29 cellular contexts compared by ENCODE assay signal in genomic region chr2:70962885-70963878, GRCh38. TPM values are rescaled to one million over a fixed set of nuclear protein-coding genes. Genes with fewer than 3 reads are reported as not detected.
DNase-seq lines count a peak whose midpoint lies in the region; ATAC-seq and TF ChIP-seq lines count a peak whose summit lies in the region.
"Had no signal": no experiment of that assay in that cellular context is flagged by ENCODE, and none has a peak within 500 bp of the region (broad histone marks: within the 10 kb centered on the region; RNA-seq: fewer than 3 reads in every experiment).

No MANE protein-coding gene starts in this region.

- H3K9ac ChIP-seq in colonic mucosa (ENCODE audit: low read depth in 2 of 2, low read length in 2 of 2) (no peak overlapping the region), neuronal stem cell (ENCODE audit: low read depth, low read length, poor library complexity) (no peak overlapping the region)

- H2BK15ac ChIP-seq in neuronal stem cell (ENCODE audit: low read length) = no peak overlapping the region

- no peak overlapping the region for H2AFZ ChIP-seq in neuronal stem cell (ENCODE audit: low read length)

- H2BK5ac ChIP-seq in neuronal stem cell (ENCODE audit: low read length) = no peak overlapping the region

- H3K4me1 ChIP-seq in right atrium auricular region (peaks cover 0 to 8% of the 10 kb centered on the region in 2 donors), colonic mucosa (no peaks in the 10 kb centered on the region), neuronal stem cell (ENCODE audit: control insufficient read depth in 2 of 2, insufficient read depth in 1 of 2, low read depth in 1 of 2, low read length in 2 of 2) (peaks cover 0 to 3% of the 10 kb centered on the region in 2 donors)

- peak overlapping the region; percentile 22 for H3K14ac ChIP-seq in neuronal stem cell (ENCODE audit: low read length)

- WGBS in neuronal stem cell (ENCODE audit: extremely low coverage in 2 of 2, insufficient read length in 2 of 2, insufficient replicate concordance in 1 of 2), 2 donors = no CpG with 5 or more reads among the region's 18 CpGs

- H3K27ac ChIP-seq in right atrium auricular region (no peak overlapping the region), colonic mucosa (no peak overlapping the region), neuronal stem cell (replicated peaks; ENCODE audit: low read length) (no peak overlapping the region)
- H3K27ac ChIP-seq: dorsolateral prefrontal cortex, epithelial cell of prostate, heart left ventricle, left lung, Peyer's patch, sigmoid colon, SJSA1 had no signal

- DNase-seq in right atrium auricular region (ENCODE audit: low spot score) (peak; percentile 48), Right ventricle myocardium superior (no peak), colonic mucosa (peak; percentile 6), neuronal stem cell (ENCODE audit: low spot score) (no peak), T-helper 1 cell (no peak), NCI-H82 (lab: John Stamatoyannopoulos, UW) (no peak)
- DNase-seq: activated naive CD4-positive, alpha-beta T cell; central memory CD4-positive, alpha-beta T cell; GDM1; IMR-90; midbrain; NCI-H1417 treated with DMSO at 0.1 percent for 48 hours; NCI-H2107; nephron progenitor cell; NK-92 treated with Interleukin-12 subunit alpha and Interleukin-12 subunit beta, amount 100 ng/mL, for 24 hours; Peyer's patch; sigmoid colon had no signal

- peaks cover 0 to 5% of the 10 kb centered on the region in 2 donors for H3K27me3 ChIP-seq in right atrium auricular region
- H3K27me3 ChIP-seq in colonic mucosa = peaks cover 3% of the 10 kb centered on the region
- H3K27me3 ChIP-seq in neuronal stem cell (ENCODE audit: control insufficient read depth in 3 of 3, insufficient read depth in 3 of 3, low read depth in 1 of 3, low read length in 3 of 3) = peaks cover 0 to 25% (median 7%) of the 10 kb centered on the region in 3 experiments

- H4K8ac ChIP-seq in neuronal stem cell (ENCODE audit: low read depth, low read length) = no peak overlapping the region

- H3K79me1 ChIP-seq in neuronal stem cell (ENCODE audit: low read depth, low read length) = no peaks in the 10 kb centered on the region

- TF ChIP-seq CTCF in right atrium auricular region (IDR thresholded peaks at IDR 0.05) (no peak), colonic mucosa (IDR thresholded peaks at IDR 0.05) (no peak)

- no peak overlapping the region for H3K18ac ChIP-seq in neuronal stem cell (ENCODE audit: low read length)

- H3K4me3 ChIP-seq in right atrium auricular region (no peak overlapping the region), colonic mucosa (no peak overlapping the region), neuronal stem cell (ENCODE audit: low read length in 2 of 2) (no peak overlapping the region)
- H3K4me3 ChIP-seq: dorsolateral prefrontal cortex, heart left ventricle, left lung, Peyer's patch, sigmoid colon, SJSA1 had no signal

- H4K91ac ChIP-seq in neuronal stem cell (ENCODE audit: low read depth, low read length, poor library complexity) = no peak overlapping the region

- H3K9me3 ChIP-seq in right atrium auricular region (no peaks in the 10 kb centered on the region), colonic mucosa (no peaks in the 10 kb centered on the region), neuronal stem cell (replicated peaks in 1 of 2; ENCODE audit: control insufficient read depth in 2 of 2, insufficient read depth in 1 of 2, low read depth in 1 of 2, low read length in 2 of 2) (no peaks in the 10 kb centered on the region)
- H3K9me3 ChIP-seq: heart left ventricle, left lung, Peyer's patch, sigmoid colon, SJSA1 had no signal

- intact Hi-C loops in Right ventricle myocardium superior (cut with DNase I) (no loop called here), colonic mucosa (cut with DNase I) (no loop called here)

- ATAC-seq in Right ventricle myocardium superior (ENCODE audit: poor library complexity) (no peak), HG03196 (IDR thresholded peaks at IDR 0.05; ENCODE audit: unreplicated experiment) (no peak)
- ATAC-seq: CD8-positive, alpha-beta T cell; HCT116; left lung had no signal

- H2AK5ac ChIP-seq in neuronal stem cell (ENCODE audit: low read depth, low read length) = no peak overlapping the region

- H2BK120ac ChIP-seq in neuronal stem cell (ENCODE audit: low read depth, low read length) = no peak overlapping the region

- no peaks in the 10 kb centered on the region for H3K36me3 ChIP-seq in right atrium auricular region
- no peaks in the 10 kb centered on the region for H3K36me3 ChIP-seq in colonic mucosa
- no peaks in the 10 kb centered on the region for H3K36me3 ChIP-seq in neuronal stem cell (replicated peaks in 1 of 2; ENCODE audit: control insufficient read depth in 2 of 2, insufficient read depth in 2 of 2, low read length in 2 of 2)
- H3K36me3 ChIP-seq: heart left ventricle, left lung, Peyer's patch, sigmoid colon, SJSA1 had no signal

- no peak overlapping the region for H2BK12ac ChIP-seq in neuronal stem cell (ENCODE audit: low read length)

- no peak overlapping the region for H3K4ac ChIP-seq in neuronal stem cell (ENCODE audit: low read length)

- no peak overlapping the region for H3K4me2 ChIP-seq in neuronal stem cell (ENCODE audit: insufficient read depth, low read length, poor library complexity, severe bottlenecking)

- peak overlapping the region; percentile 61 for H3K23ac ChIP-seq in neuronal stem cell (ENCODE audit: low read depth, low read length, poor library complexity)

RNA-seq across cellular contexts. Expression of gene ANKRD53, which starts 15.2 kb away (rescaled TPM):
- 1 to 10 TPM in 1 of 2 donors, under 1 TPM in 1; 0.78 to 1.7 TPM for total RNA-seq in right atrium auricular region
- total RNA-seq in Right ventricle myocardium superior = 0.30 TPM
- under 1 TPM in 1 of 2 donors, not detected in 1; 0.40 TPM for total RNA-seq in colonic mucosa
- polyA plus RNA-seq in neuronal stem cell (2013, experiment 1 of 2) = 0.33 TPM
- polyA plus RNA-seq in neuronal stem cell (2013, experiment 2 of 2) = 0.35 TPM
- total RNA-seq: NCI-H460; SJSA1; T-helper 2 cell treated with Interferon-gamma antibody and Interleukin-4, amounts not matched to agents 100 ng/mL and 5 ng/mL, for 36 hours had no signal

RNA-seq across cellular contexts. Expression of gene ATP6V1B1, which starts 27.5 kb away (rescaled TPM):
- not detected for total RNA-seq in right atrium auricular region
- 0.43 TPM for total RNA-seq in Right ventricle myocardium superior
- total RNA-seq in colonic mucosa = not detected
- polyA plus RNA-seq in neuronal stem cell (2013, experiment 1 of 2) = 1.9 TPM
- polyA plus RNA-seq in neuronal stem cell (2013, experiment 2 of 2) = 2.3 TPM
- total RNA-seq: CD8-positive, alpha-beta T cell; fibroblast of villous mesenchyme; IMR-90; SJSA1; subcutaneous adipose tissue; T-helper 2 cell treated with Interferon-gamma antibody and Interleukin-4, amounts not matched to agents 100 ng/mL and 5 ng/mL, for 36 hours had no signal

RNA-seq across cellular contexts. Expression of gene TEX261, which starts 31.5 kb away (rescaled TPM):
- total RNA-seq in right atrium auricular region = 10 to 100 TPM; 26.7 to 38.0 TPM
- 56.3 TPM for total RNA-seq in Right ventricle myocardium superior
- total RNA-seq in colonic mucosa = 10 to 100 TPM; 43.6 to 58.8 TPM
- 16.7 TPM for polyA plus RNA-seq in neuronal stem cell (2013, experiment 1 of 2)
- 16.5 TPM for polyA plus RNA-seq in neuronal stem cell (2013, experiment 2 of 2)

Comparison
In these comparisons a context has a peak if more than half of its experiments do, and no peak if none do; other contexts are left out.
1. DNase-seq: peak in right atrium auricular region (single experiment) and colonic mucosa (single experiment); none in Right ventricle myocardium superior (single experiment), neuronal stem cell (single experiment), T-helper 1 cell (0 of 5) and NCI-H82 (single experiment).